32 cellular contexts compared by ENCODE assay signal in genomic region chr9:127895811-127896210, GRCh38. TPM values are rescaled to one million over a fixed set of nuclear protein-coding genes. Genes with fewer than 3 reads are reported as not detected.
A peak's percentile ranks its signal among the peaks of the same experiment; 100 is the strongest.
DNase-seq lines count a peak whose midpoint lies in the region; TF ChIP-seq lines count a peak whose summit lies in the region.
"Had no signal": no experiment of that assay in that cellular context is flagged by ENCODE, and none has a peak within 500 bp of the region (broad histone marks: within the 10 kb centered on the region; RNA-seq: fewer than 3 reads in every experiment).

No MANE protein-coding gene starts in this region.

- H4K20me1 ChIP-seq in osteoblast (ENCODE audit: insufficient read depth, low read length): peaks cover 27% of the 10 kb centered on the region
- no peaks in the 10 kb centered on the region for H4K20me1 ChIP-seq in hepatocyte (ENCODE audit: insufficient read depth, poor library complexity, severe bottlenecking)

- H3K9me3 ChIP-seq in endodermal cell (ENCODE audit: control insufficient read depth, low read length) (peaks cover 29% of the 10 kb centered on the region), osteoblast (ENCODE audit: low read depth, low read length) (peaks cover 2% of the 10 kb centered on the region), tibial nerve (peaks cover 0 to 13% (median 0%) of the 10 kb centered on the region in 4 donors), hepatocyte (ENCODE audit: low read depth) (no peaks in the 10 kb centered on the region)
- H3K9me3 ChIP-seq: neutrophil, thoracic aorta had no signal

- H3K36me3 ChIP-seq in endodermal cell (ENCODE audit: control insufficient read depth, insufficient read depth, low read length): peaks cover 47% of the 10 kb centered on the region
- peaks cover 53% of the 10 kb centered on the region for H3K36me3 ChIP-seq in osteoblast (ENCODE audit: insufficient read depth, low read length)
- H3K36me3 ChIP-seq in tibial nerve: peaks cover 3 to 55% (median 27%) of the 10 kb centered on the region in 3 donors
- H3K36me3 ChIP-seq in hepatocyte (replicated peaks; ENCODE audit: insufficient read depth, low read depth): no peaks in the 10 kb centered on the region
- H3K36me3 ChIP-seq: neutrophil had no signal

- H3K27me3 ChIP-seq in endodermal cell (ENCODE audit: control insufficient read depth, insufficient read depth, low read length, poor library complexity, severe bottlenecking) (no peaks in the 10 kb centered on the region), osteoblast (ENCODE audit: insufficient read depth, low read length) (no peaks in the 10 kb centered on the region), tibial nerve (no peaks in the 10 kb centered on the region), hepatocyte (no peaks in the 10 kb centered on the region)
- H3K27me3 ChIP-seq: esophagus squamous epithelium, foreskin keratinocyte, heart right ventricle had no signal

- CTCF ChIA-PET in RWPE1 (lab: Yijun Ruan, JAX): no interaction called here

- TF ChIP-seq CTCF in RWPE1 (conservative IDR thresholded peaks at IDR 0.05; ENCODE audit: low read depth) (no peak), endodermal cell (conservative IDR thresholded peaks at IDR 0.05) (no peak), osteoblast (IDR thresholded peaks at IDR 0.05; ENCODE audit: extremely low read depth, low read depth, low read length) (no peak), tibial nerve (IDR thresholded peaks at IDR 0.05) (no peak), GM10266 (IDR thresholded peaks at IDR 0.05; ENCODE audit: control insufficient read depth, insufficient read depth, low read depth, missing control alignments) (no peak), hepatocyte (IDR thresholded peaks at IDR 0.05; ENCODE audit: poor library complexity) (no peak)

- H3K27ac ChIP-seq in RWPE1 (peak overlapping the region; percentile 84), endodermal cell (ENCODE audit: low read depth, low read length) (no peak overlapping the region), osteoblast (ENCODE audit: low read depth, low read length) (no peak overlapping the region), tibial nerve (peak overlapping the region; percentile 84 to 97 (median 90)), hepatocyte (no peak overlapping the region)
- H3K27ac ChIP-seq: foreskin keratinocyte, HL-60, neutrophil, SK-N-MC had no signal

- peaks cover 7% of the 10 kb centered on the region for H3K4me1 Mint-ChIP-seq in endodermal cell

- H3K36me3 Mint-ChIP-seq in endodermal cell (ENCODE audit: low read depth): peaks cover 55% of the 10 kb centered on the region

- no peak overlapping the region for H3K4me3 Mint-ChIP-seq in endodermal cell
- H3K4me3 Mint-ChIP-seq: activated B cell treated with CpG ODN at 0.5 μM for 24 hours; activated CD4-positive, alpha-beta T cell treated with anti-CD3 and anti-CD28 coated beads, Interleukin-2, amount 10 ng/mL, durations not matched to agents 7 days and 5 days; H9 had no signal

- no peak for TF ChIP-seq EP300 in tibial nerve (IDR thresholded peaks at IDR 0.05)

- H3K4me1 ChIP-seq in endodermal cell (ENCODE audit: control insufficient read depth, insufficient read depth, low read length) (peaks cover 4% of the 10 kb centered on the region), osteoblast (ENCODE audit: insufficient read depth, low read length) (peaks cover 24% of the 10 kb centered on the region), tibial nerve (peaks cover 0 to 43% (median 26%) of the 10 kb centered on the region in 4 donors), hepatocyte (ENCODE audit: insufficient read depth) (peaks cover 28% of the 10 kb centered on the region)
- H3K4me1 ChIP-seq: foreskin keratinocyte had no signal

- TF ChIP-seq POLR2A in tibial nerve (IDR thresholded peaks at IDR 0.05): no peak

- no peak overlapping the region for H3K9ac ChIP-seq in endodermal cell (ENCODE audit: extremely low read depth, low read length, poor library complexity, severe bottlenecking)

- no peaks in the 10 kb centered on the region for H3K27me3 Mint-ChIP-seq in endodermal cell (ENCODE audit: insufficient read depth)
- H3K27me3 Mint-ChIP-seq: activated B cell treated with CpG ODN at 0.5 μM for 24 hours; activated CD4-positive, alpha-beta T cell treated with anti-CD3 and anti-CD28 coated beads, Interleukin-2, amount 10 ng/mL, durations not matched to agents 7 days and 5 days; progenitor cell of endocrine pancreas had no signal

- H3K27ac Mint-ChIP-seq in endodermal cell: no peak overlapping the region
- H3K27ac Mint-ChIP-seq: activated CD4-positive, alpha-beta T cell treated with anti-CD3 and anti-CD28 coated beads, Interleukin-2, amount 10 ng/mL, durations not matched to agents 7 days and 5 days; progenitor cell of endocrine pancreas had no signal

- H3K4me3 ChIP-seq in endodermal cell (ENCODE audit: low read length) (no peak overlapping the region), osteoblast (ENCODE audit: insufficient read depth, low read length) (no peak overlapping the region), tibial nerve (no peak overlapping the region), hepatocyte (no peak overlapping the region)
- H3K4me3 ChIP-seq: SK-N-MC had no signal

- H2AFZ ChIP-seq in osteoblast (ENCODE audit: low read length) (no peak overlapping the region), hepatocyte (no peak overlapping the region)

- DNase-seq in RWPE1 (ENCODE audit: low spot score): no peak
- DNase-seq in endodermal cell: peak; percentile 26
- peak; percentile 73 for DNase-seq in osteoblast (ENCODE audit: insufficient read length, low spot score, missing footprints)
- DNase-seq in tibial nerve (ENCODE audit: low spot score in 2 of 2): no peak
- no peak for DNase-seq in GM10266 (ENCODE audit: extremely low spot score)
- no peak for DNase-seq in hepatocyte (ENCODE audit: low spot score)
- no peak for DNase-seq in NCI-H446 (lab: John Stamatoyannopoulos, UW)
- DNase-seq: activated B cell treated with CpG ODN at 0.5 μM for 24 hours; activated CD4-positive, alpha-beta T cell treated with anti-CD3 and anti-CD28 coated beads, Interleukin-2, amount 10 ng/mL, durations not matched to agents 7 days and 5 days; activated effector memory CD4-positive, alpha-beta T cell treated with anti-CD3 and anti-CD28 coated beads, Interleukin-2, amount 50 U/mL, for 16 hours; activated T-cell treated with anti-CD3 and anti-CD28 coated beads, Interleukin-2, amount 50 U/mL, for 1 hour; C1 segment of cervical spinal cord; Caco-2; central memory CD4-positive, alpha-beta T cell; dermis blood vessel endothelial cell; esophagus squamous epithelium; foreskin keratinocyte; H9; heart right ventricle; mammary epithelial cell; MM.1S; NCI-H1105 treated with DMSO at 0.1 percent for 48 hours; NCI-H2081; NCI-H2227 treated with DMSO at 0.1 percent for 48 hours; NCI-H526 treated with DMSO at 0.1 percent for 48 hours; NK-92 treated with Interleukin-12 subunit alpha and Interleukin-12 subunit beta, amount 100 ng/mL, for 24 hours; stimulated activated naive CD4-positive, alpha-beta T cell treated with Interleukin-2 at 50 U/mL for 16 hours had no signal

- H3K9me3 Mint-ChIP-seq in endodermal cell: peaks cover 23% of the 10 kb centered on the region

- H3K4me2 ChIP-seq in osteoblast (ENCODE audit: insufficient read depth, low read length) (no peak overlapping the region), hepatocyte (no peak overlapping the region)

- H3K9me2 ChIP-seq in hepatocyte (replicated peaks; ENCODE audit: insufficient read depth): no peaks in the 10 kb centered on the region

- POLR2A ChIA-PET in RWPE1 (lab: Yijun Ruan, JAX; ENCODE audit: low non-redundant PET): no interaction called here

- 89 to 92% methylated on average over 6 to 8 of the region's 8 CpGs for WGBS in endodermal cell (ENCODE audit: insufficient coverage in 1 of 2, insufficient read length in 1 of 2), 2 experiments
- 94 to 100% methylated on average over 8 of the region's 8 CpGs for WGBS in tibial nerve, 2 donors
- WGBS in hepatocyte (ENCODE audit: low lambda C conversion rate, missing lambda C conversion rate): 97% methylated on average over 8 of the region's 8 CpGs

- H3K79me2 ChIP-seq in osteoblast (ENCODE audit: insufficient read depth, low read length): peaks cover 35% of the 10 kb centered on the region
- peaks cover 4% of the 10 kb centered on the region for H3K79me2 ChIP-seq in hepatocyte

RNA-seq across cellular contexts. Expression of gene ST6GALNAC6, which starts 3.6 kb away (rescaled TPM):
- total RNA-seq in endodermal cell: 10 to 100 TPM; 42.3 to 44.2 TPM
- polyA plus RNA-seq in endodermal cell (2013, experiment 1 of 2): 25.4 TPM
- polyA plus RNA-seq in endodermal cell (2013, experiment 2 of 2): 26.0 TPM
- total RNA-seq in osteoblast: 52.7 and 53.2 TPM in 2 replicates
- 100 to 1,000 TPM; 108 to 193 (median 172) TPM for total RNA-seq in tibial nerve
- total RNA-seq in hepatocyte: 31.8 and 37.3 TPM in 2 replicates
- polyA plus RNA-seq in hepatocyte: 47.7 and 61.2 TPM in 2 replicates

RNA-seq across cellular contexts. Expression of gene AK1, which starts 18.3 kb away (rescaled TPM):
- total RNA-seq in endodermal cell (10 to 100 TPM; 19.0 to 22.8 TPM), osteoblast (100 and 106 TPM in 2 replicates), tibial nerve (10 to 100 TPM; 29.9 to 65.1 (median 38.7) TPM), hepatocyte (28.3 and 39.8 TPM in 2 replicates)
- 58.2 TPM for polyA plus RNA-seq in endodermal cell (2013, experiment 1 of 2)
- 50.8 TPM for polyA plus RNA-seq in endodermal cell (2013, experiment 2 of 2)
- polyA plus RNA-seq in hepatocyte: 85.9 and 91.3 TPM in 2 replicates

RNA-seq across cellular contexts. Expression of gene ST6GALNAC4, which starts 21.0 kb away (rescaled TPM):
- total RNA-seq in endodermal cell (10 to 100 TPM in 1 of 2 donors, 1 to 10 TPM in 1; 8.3 to 12.7 TPM), osteoblast (29.5 and 33.7 TPM in 2 replicates), tibial nerve (10 to 100 TPM; 23.9 to 70.5 (median 37.0) TPM), hepatocyte (13.2 and 14.6 TPM in 2 replicates)
- 14.6 TPM for polyA plus RNA-seq in endodermal cell (2013, experiment 1 of 2)
- polyA plus RNA-seq in endodermal cell (2013, experiment 2 of 2): 15.4 TPM
- 14.3 and 15.2 TPM in 2 replicates for polyA plus RNA-seq in hepatocyte

RNA-seq across cellular contexts. Expression of gene PIP5KL1, which starts 34.8 kb away (rescaled TPM):
- total RNA-seq in endodermal cell: 1 to 10 TPM; 6.6 to 9.3 TPM
- polyA plus RNA-seq in endodermal cell (2013, experiment 1 of 2): 3.7 TPM
- 3.3 TPM for polyA plus RNA-seq in endodermal cell (2013, experiment 2 of 2)
- 2.2 and 3.5 TPM in 2 replicates for total RNA-seq in osteoblast
- total RNA-seq in tibial nerve: under 1 TPM in 1 of 4 donors, not detected in 3; 0.59 TPM
- total RNA-seq in hepatocyte: 1.6 and 3.7 TPM in 2 replicates
- polyA plus RNA-seq in hepatocyte: 1.4 and 2.5 TPM in 2 replicates

RNA-seq across cellular contexts. Expression of gene ENG, which starts 41.4 kb away (rescaled TPM):
- total RNA-seq in endodermal cell (1 to 10 TPM; 2.2 to 2.4 TPM), osteoblast (60.8 and 87.5 TPM in 2 replicates), tibial nerve (100 to 1,000 TPM in 1 of 4 donors, 10 to 100 TPM in 3; 24.9 to 137 (median 85.6) TPM), hepatocyte (3.2 and 6.8 TPM in 2 replicates)
- polyA plus RNA-seq in endodermal cell (2013, experiment 1 of 2): 1.2 TPM
- 0.95 TPM for polyA plus RNA-seq in endodermal cell (2013, experiment 2 of 2)
- 19.4 and 21.2 TPM in 2 replicates for polyA plus RNA-seq in hepatocyte

Comparison
In these comparisons a context has a peak if more than half of its experiments do, and no peak if none do; other contexts are left out.
1. DNase-seq: peak in endodermal cell (single experiment) and osteoblast (single experiment); none in RWPE1 (single experiment), tibial nerve (0 of 2), GM10266 (single experiment), hepatocyte (single experiment) and NCI-H446 (0 of 2).
2. H3K27ac ChIP-seq: peak in RWPE1 (single experiment) and tibial nerve (4 of 4); none in endodermal cell (single experiment), osteoblast (single experiment) and hepatocyte (single experiment).